ENCODE assay signal across 9 cellular contexts in genomic region chr11:69398529-69399492, GRCh38.
DNase-seq lines count a peak whose midpoint lies in the region; ATAC-seq and TF ChIP-seq lines count a peak whose summit lies in the region.
"Had no signal": no experiment of that assay in that cellular context is flagged by ENCODE, and none has a peak within 500 bp of the region (broad histone marks: within the 10 kb centered on the region; RNA-seq: fewer than 3 reads in every experiment).

No MANE protein-coding gene starts in this region.

- H4K8ac ChIP-seq in mesendoderm (ENCODE audit: low read depth, low read length): no peak overlapping the region

- H3K79me2 ChIP-seq in mesendoderm (ENCODE audit: control insufficient read depth, insufficient read depth, low read length): no peaks in the 10 kb centered on the region

- no peak overlapping the region for H3K27ac ChIP-seq in mesendoderm (ENCODE audit: low read depth, low read length)
- H3K27ac ChIP-seq: C4-2B had no signal

- TF ChIP-seq CTCF in NB4 (IDR thresholded peaks at IDR 0.05; ENCODE audit: low read depth, low read length) (no peak), choroid plexus epithelial cell (conservative IDR thresholded peaks at IDR 0.05; ENCODE audit: low read depth, low read length) (no peak)

- H2BK5ac ChIP-seq in mesendoderm (ENCODE audit: low read length): no peak overlapping the region

- TF ChIP-seq POLR2A in NB4 (IDR thresholded peaks at IDR 0.05; ENCODE audit: extremely low read depth, insufficient read length): no peak

- in situ Hi-C loops in G401 (cut with HindIII; ENCODE audit: low sequenced_read_pairs): no loop called here

- H2AK5ac ChIP-seq in mesendoderm (ENCODE audit: low read length): no peak overlapping the region

- H3K27me3 ChIP-seq in mesendoderm (ENCODE audit: insufficient read depth, low read length, poor library complexity): no peaks in the 10 kb centered on the region

- H4K5ac ChIP-seq in mesendoderm (ENCODE audit: low read length): no peak overlapping the region

- H3K79me1 ChIP-seq in mesendoderm (ENCODE audit: low read length): no peaks in the 10 kb centered on the region

- H3K36me3 ChIP-seq in mesendoderm (ENCODE audit: control insufficient read depth, insufficient read depth, low read length): no peaks in the 10 kb centered on the region

- no peak overlapping the region for H2BK120ac ChIP-seq in mesendoderm (ENCODE audit: low read depth, low read length)

- no peak for ATAC-seq in HG02870 (IDR thresholded peaks at IDR 0.05; ENCODE audit: unreplicated experiment)

- no peak overlapping the region for H2BK15ac ChIP-seq in mesendoderm (replicated peaks; ENCODE audit: low read depth)

- WGBS in mesendoderm (ENCODE audit: extremely low coverage, insufficient coverage, low lambda C conversion rate): no CpG with 5 or more reads among the region's 28 CpGs

- no peak overlapping the region for H3K56ac ChIP-seq in mesendoderm (ENCODE audit: low read length)

- H3K9ac ChIP-seq in mesendoderm (ENCODE audit: low read length): no peak overlapping the region

- no peak overlapping the region for H3K23ac ChIP-seq in mesendoderm (ENCODE audit: low read length)

- DNase-seq in AG08396 (ENCODE audit: low spot score) (peak; percentile 78), NB4 (ENCODE audit: low read depth) (peak; percentile 73), choroid plexus epithelial cell (ENCODE audit: low read depth) (peak; percentile 21), mesendoderm (peak; percentile 35), G401 (ENCODE audit: low spot score) (no peak), NCI-H2171 (lab: John Stamatoyannopoulos, UW) (no peak), NCI-H1092 (lab: John Stamatoyannopoulos, UW) (no peak)

- H3K4ac ChIP-seq in mesendoderm (ENCODE audit: low read depth, low read length): no peak overlapping the region

- H3K4me1 ChIP-seq in mesendoderm (ENCODE audit: control insufficient read depth, low read depth, low read length): no peaks in the 10 kb centered on the region

- H3K18ac ChIP-seq in mesendoderm (ENCODE audit: low read length): no peak overlapping the region

- H3K4me3 ChIP-seq in NB4 (ENCODE audit: low read depth, low read length) (no peak overlapping the region), choroid plexus epithelial cell (ENCODE audit: low read depth, low read length) (no peak overlapping the region), mesendoderm (ENCODE audit: low read length) (no peak overlapping the region)

- H3K4me2 ChIP-seq in mesendoderm (ENCODE audit: low read length): no peak overlapping the region

Comparison
In these comparisons a context has a peak if more than half of its experiments do, and no peak if none do; other contexts are left out.
1. DNase-seq: peak in AG08396 (single experiment), NB4 (single experiment), choroid plexus epithelial cell (single experiment) and mesendoderm (single experiment); none in G401 (single experiment), NCI-H2171 (single experiment) and NCI-H1092 (single experiment).